ENCODE assay signal across 14 cellular contexts in genomic region chr3:28906561-28907310, GRCh38.
A peak's percentile ranks its signal among the peaks of the same experiment; 100 is the strongest.
DNase-seq lines count a peak whose midpoint lies in the region; TF ChIP-seq lines count a peak whose summit lies in the region.
"Had no signal": no experiment of that assay in that cellular context is flagged by ENCODE, and none has a peak within 500 bp of the region (broad histone marks: within the 10 kb centered on the region; RNA-seq: fewer than 3 reads in every experiment).

No MANE protein-coding gene starts in this region.

- no peak overlapping the region for H2AFZ ChIP-seq in Loucy (ENCODE audit: low read length)

- H3F3A ChIP-seq in Loucy (ENCODE audit: low read depth): no peaks in the 10 kb centered on the region

- H3K4me3 Mint-ChIP-seq in activated CD4-positive, alpha-beta T cell treated with anti-CD3 and anti-CD28 coated beads, Interleukin-2, amount 10 ng/mL, durations not matched to agents 24 days and 14 days: no peak overlapping the region
- H3K4me3 Mint-ChIP-seq: CD14-positive monocyte; CD4-positive, alpha-beta memory T cell had no signal

- no peaks in the 10 kb centered on the region for H3K9me2 ChIP-seq in Loucy (replicated peaks; ENCODE audit: low read depth, low read length)

- H3K27me3 Mint-ChIP-seq in activated CD4-positive, alpha-beta T cell treated with anti-CD3 and anti-CD28 coated beads, Interleukin-2, amount 10 ng/mL, durations not matched to agents 24 days and 14 days: peaks cover 3% of the 10 kb centered on the region
- H3K27me3 Mint-ChIP-seq: CD4-positive, alpha-beta memory T cell had no signal

- TF ChIP-seq CTCF in Loucy (conservative IDR thresholded peaks at IDR 0.05; ENCODE audit: low read length): no peak
- TF ChIP-seq CTCF in foreskin fibroblast (IDR thresholded peaks at IDR 0.05; ENCODE audit: low read depth, low read length): no peak

- H3K4me1 Mint-ChIP-seq in activated CD4-positive, alpha-beta T cell treated with anti-CD3 and anti-CD28 coated beads, Interleukin-2, amount 10 ng/mL, durations not matched to agents 24 days and 14 days: no peaks in the 10 kb centered on the region
- H3K4me1 Mint-ChIP-seq: CD14-positive monocyte; CD4-positive, alpha-beta memory T cell had no signal

- H3K9me3 Mint-ChIP-seq in activated CD4-positive, alpha-beta T cell treated with anti-CD3 and anti-CD28 coated beads, Interleukin-2, amount 10 ng/mL, durations not matched to agents 24 days and 14 days: peaks cover 3% of the 10 kb centered on the region

- peak overlapping the region; percentile 14 for H3K4me3 ChIP-seq in Loucy (ENCODE audit: low read length, poor library complexity, severe bottlenecking)
- peak overlapping the region; percentile 37 for H3K4me3 ChIP-seq in SJCRH30
- H3K4me3 ChIP-seq in skeletal muscle cell (ENCODE audit: low read depth, low read length): no peak overlapping the region
- H3K4me3 ChIP-seq in MG63: no peak overlapping the region
- H3K4me3 ChIP-seq in foreskin fibroblast (ENCODE audit: low read depth in 1 of 2, low read length in 2 of 2): no peak overlapping the region
- H3K4me3 ChIP-seq: BLaER1, HAP-1 had no signal

- no peaks in the 10 kb centered on the region for H3K36me3 ChIP-seq in Loucy (ENCODE audit: insufficient read depth, low read length)
- no peaks in the 10 kb centered on the region for H3K36me3 ChIP-seq in SJCRH30
- no peaks in the 10 kb centered on the region for H3K36me3 ChIP-seq in MG63
- H3K36me3 ChIP-seq: BLaER1, HAP-1 had no signal

- H3K9me3 ChIP-seq in Loucy (ENCODE audit: insufficient read depth, low read depth, low read length) (no peaks in the 10 kb centered on the region), SJCRH30 (replicated peaks) (no peaks in the 10 kb centered on the region), MG63 (no peaks in the 10 kb centered on the region)
- H3K9me3 ChIP-seq: HAP-1 had no signal

- no peaks in the 10 kb centered on the region for H3K36me3 Mint-ChIP-seq in activated CD4-positive, alpha-beta T cell treated with anti-CD3 and anti-CD28 coated beads, Interleukin-2, amount 10 ng/mL, durations not matched to agents 24 days and 14 days (ENCODE audit: low read depth)
- H3K36me3 Mint-ChIP-seq: CD14-positive monocyte; CD4-positive, alpha-beta memory T cell had no signal

- DNase-seq in SJCRH30 (peak; percentile 90 to 97), skeletal muscle cell (ENCODE audit: low read depth) (peak; percentile 9), MG63 (no peak), foreskin fibroblast (no peak)
- no peak for DNase-seq in activated CD4-positive, alpha-beta T cell treated with anti-CD3 and anti-CD28 coated beads, Interleukin-2, amount 10 ng/mL, durations not matched to agents 24 days and 14 days
- DNase-seq: AML-193; CD4-positive, alpha-beta memory T cell; DMS153; DMS79; GF-D8 had no signal

- H4K20me1 ChIP-seq in Loucy (ENCODE audit: insufficient read depth, low read length, poor library complexity, severe bottlenecking): no peaks in the 10 kb centered on the region
- H4K20me1 ChIP-seq: BLaER1 had no signal

- peak overlapping the region; percentile 81 for H3K27ac ChIP-seq in SJCRH30
- H3K27ac ChIP-seq: BLaER1 had no signal

- peaks cover 44% of the 10 kb centered on the region for H3K4me1 ChIP-seq in Loucy (ENCODE audit: insufficient read depth, low read length, poor library complexity, severe bottlenecking)
- peaks cover 31% of the 10 kb centered on the region for H3K4me1 ChIP-seq in SJCRH30
- H3K4me1 ChIP-seq: BLaER1, HAP-1 had no signal

- no peaks in the 10 kb centered on the region for H3K79me2 ChIP-seq in Loucy (ENCODE audit: insufficient read depth, low read length)

- peak overlapping the region; percentile 51 for H3K4me2 ChIP-seq in Loucy (ENCODE audit: low read depth, low read length, poor library complexity, severe bottlenecking)
- H3K4me2 ChIP-seq: BLaER1 had no signal

- H3K9ac ChIP-seq in Loucy (ENCODE audit: low read depth, low read length, poor library complexity, severe bottlenecking): no peak overlapping the region
- H3K9ac ChIP-seq: BLaER1 had no signal

- no peaks in the 10 kb centered on the region for H3K27me3 ChIP-seq in Loucy (ENCODE audit: insufficient read depth, low read length, poor library complexity, severe bottlenecking)
- no peaks in the 10 kb centered on the region for H3K27me3 ChIP-seq in SJCRH30
- no peaks in the 10 kb centered on the region for H3K27me3 ChIP-seq in MG63
- H3K27me3 ChIP-seq: BLaER1 had no signal

- no peak overlapping the region for H3K27ac Mint-ChIP-seq in activated CD4-positive, alpha-beta T cell treated with anti-CD3 and anti-CD28 coated beads, Interleukin-2, amount 10 ng/mL, durations not matched to agents 24 days and 14 days
- H3K27ac Mint-ChIP-seq: CD14-positive monocyte; CD4-positive, alpha-beta memory T cell had no signal

- intact Hi-C loops in activated CD4-positive, alpha-beta T cell treated with anti-CD3 and anti-CD28 coated beads, Interleukin-2, amount 10 ng/mL, durations not matched to agents 24 days and 14 days (cut with micrococcal nuclease): no loop called here

Comparison
In these comparisons a context has a peak if more than half of its experiments do, and no peak if none do; other contexts are left out.
1. H3K4me3 ChIP-seq: peak in Loucy (single experiment) and SJCRH30 (single experiment); none in skeletal muscle cell (single experiment), MG63 (single experiment) and foreskin fibroblast (0 of 2).
2. DNase-seq: peak in SJCRH30 (2 of 2) and skeletal muscle cell (single experiment); none in activated CD4-positive, alpha-beta T cell treated with anti-CD3 and anti-CD28 coated beads, Interleukin-2, amount 10 ng/mL, durations not matched to agents 24 days and 14 days (single experiment), MG63 (single experiment) and foreskin fibroblast (0 of 2).